Comparison of ENCODE assay signal across 9 cellular contexts in the genomic region with DNA sequence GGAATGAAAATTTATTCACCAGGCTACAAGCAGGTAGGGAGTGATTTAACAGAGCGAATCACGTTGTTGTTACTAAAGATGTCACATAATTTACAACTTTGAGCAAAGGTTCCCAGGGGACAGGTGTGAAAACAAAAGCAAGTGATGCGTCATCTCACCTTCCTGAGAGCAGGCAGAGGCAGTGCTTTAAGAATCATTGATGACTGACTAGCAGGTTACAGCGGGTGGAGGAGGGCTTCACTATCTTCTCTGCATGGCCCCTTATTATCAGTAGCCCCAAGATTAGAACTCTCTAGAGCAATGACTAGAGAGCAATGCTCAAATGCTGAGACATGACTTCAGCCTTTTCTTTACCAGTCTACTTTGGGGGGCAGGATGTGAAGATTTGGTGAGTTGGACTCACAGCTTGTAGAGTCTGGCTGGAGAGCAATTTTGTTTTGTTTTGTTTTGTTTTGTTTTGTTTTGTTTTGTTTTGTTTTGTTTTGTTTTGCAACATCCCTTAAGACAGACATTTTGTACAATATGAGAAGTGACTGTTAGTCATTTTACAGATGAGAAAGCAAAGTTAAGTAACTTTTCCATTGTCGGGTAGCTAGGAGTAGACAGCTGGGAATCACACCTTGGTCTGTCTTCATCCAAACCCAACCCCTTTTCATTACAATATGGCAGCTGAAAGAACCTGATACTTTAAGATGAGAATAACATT.
DNase-seq lines count a peak whose midpoint lies in the region; ATAC-seq and TF ChIP-seq lines count a peak whose summit lies in the region.
"Had no signal": no experiment of that assay in that cellular context is flagged by ENCODE, and none has a peak within 500 bp of the region (broad histone marks: within the 10 kb centered on the region; RNA-seq: fewer than 3 reads in every experiment).

No MANE protein-coding gene starts in this region.

- no peak for TF ChIP-seq CTCF in endodermal cell (conservative IDR thresholded peaks at IDR 0.05)

- H3K4me1 ChIP-seq in endodermal cell (ENCODE audit: control insufficient read depth, insufficient read depth, low read length) = peaks cover 3% of the 10 kb centered on the region

- DNase-seq in NCI-H2107 treated with DMSO at 0.1 percent for 48 hours (lab: John Stamatoyannopoulos, UW; ENCODE audit: unreplicated experiment) (peak; percentile 2), NCI-H2107 (lab: John Stamatoyannopoulos, UW) (no peak), left kidney (ENCODE audit: low read depth, low spot score) (peak; percentile 41), endodermal cell (no peak), DMS79 (lab: John Stamatoyannopoulos, UW) (no peak), NCI-H1436 treated with DMSO at 0.1 percent for 48 hours (lab: John Stamatoyannopoulos, UW) (no peak)
- DNase-seq: aorta had no signal

- no peak overlapping the region for H3K27ac ChIP-seq in endodermal cell (ENCODE audit: low read depth, low read length)

- H3K27me3 Mint-ChIP-seq in endodermal cell (ENCODE audit: insufficient read depth) = no peaks in the 10 kb centered on the region

- no peaks in the 10 kb centered on the region for H3K36me3 ChIP-seq in endodermal cell (ENCODE audit: control insufficient read depth, insufficient read depth, low read length)

- ATAC-seq in GM21447 (IDR thresholded peaks at IDR 0.05; ENCODE audit: unreplicated experiment) (peak; percentile 80), HG03439 (IDR thresholded peaks at IDR 0.05; ENCODE audit: unreplicated experiment) (peak; percentile 68)

- no peak overlapping the region for H3K4me3 ChIP-seq in endodermal cell (ENCODE audit: low read length)

- H3K9me3 ChIP-seq in endodermal cell (ENCODE audit: control insufficient read depth, low read length) = peaks cover 31% of the 10 kb centered on the region

- no peak overlapping the region for H3K27ac Mint-ChIP-seq in endodermal cell

- no peak overlapping the region for H3K9ac ChIP-seq in endodermal cell (ENCODE audit: extremely low read depth, low read length, poor library complexity, severe bottlenecking)

- no peak overlapping the region for H3K4me3 Mint-ChIP-seq in endodermal cell

- WGBS in endodermal cell (ENCODE audit: insufficient coverage in 1 of 2, insufficient read length in 1 of 2), 2 experiments = 82 to 86% methylated on average over 4 to 5 of the region's 5 CpGs

- no peaks in the 10 kb centered on the region for H3K27me3 ChIP-seq in endodermal cell (ENCODE audit: control insufficient read depth, insufficient read depth, low read length, poor library complexity, severe bottlenecking)

- H3K4me1 Mint-ChIP-seq in endodermal cell = peaks cover 7% of the 10 kb centered on the region

- H3K36me3 Mint-ChIP-seq in endodermal cell (ENCODE audit: low read depth) = peaks cover 11% of the 10 kb centered on the region

- peaks cover 31% of the 10 kb centered on the region for H3K9me3 Mint-ChIP-seq in endodermal cell

Comparison
In these comparisons a context has a peak if more than half of its experiments do, and no peak if none do; other contexts are left out.
1. DNase-seq: peak in NCI-H2107 treated with DMSO at 0.1 percent for 48 hours (single experiment) and left kidney (single experiment); none in NCI-H2107 (single experiment), endodermal cell (single experiment), DMS79 (single experiment) and NCI-H1436 treated with DMSO at 0.1 percent for 48 hours (single experiment).